ENCODE assay signal across 9 cellular contexts in the genomic region with DNA sequence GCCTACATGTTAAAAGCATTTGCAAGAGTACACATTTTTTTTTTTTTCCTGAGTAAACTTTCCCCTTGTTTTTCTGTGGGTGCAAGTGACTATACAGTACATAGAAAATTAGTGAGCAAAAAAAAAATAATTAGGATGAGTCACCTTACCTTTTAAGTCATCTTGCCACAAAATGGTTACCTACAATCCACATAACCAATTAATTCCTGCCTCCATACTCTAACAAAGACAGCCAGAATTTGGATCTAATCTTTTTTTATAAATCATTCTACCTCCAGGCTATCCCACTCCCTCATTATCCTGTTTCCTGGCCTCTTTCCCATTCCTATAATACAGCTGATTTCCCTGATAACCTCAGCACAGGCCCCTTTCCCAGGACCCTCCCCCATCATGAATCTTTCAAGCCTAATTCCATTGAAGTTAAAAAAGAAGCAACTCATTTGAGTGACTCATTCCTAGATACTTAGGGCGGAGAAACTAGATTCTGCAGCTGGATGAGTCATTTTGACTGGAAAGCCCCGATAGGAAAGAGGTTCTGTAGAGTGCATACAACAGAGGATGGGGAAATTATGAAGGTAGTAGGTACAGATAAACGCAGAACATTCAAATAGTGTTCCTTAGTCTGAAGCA.
DNase-seq lines count a peak whose midpoint lies in the region; ATAC-seq and TF ChIP-seq lines count a peak whose summit lies in the region.
"Had no signal": no experiment of that assay in that cellular context is flagged by ENCODE, and none has a peak within 500 bp of the region (broad histone marks: within the 10 kb centered on the region; RNA-seq: fewer than 3 reads in every experiment).

No MANE protein-coding gene starts in this region.

- H3K4me1 ChIP-seq in HUES48 (ENCODE audit: control insufficient read depth, insufficient read depth, low read length), result peaks cover 26% of the 10 kb centered on the region
- H3K4me1 ChIP-seq: BLaER1 had no signal

- no peak overlapping the region for H3K9ac ChIP-seq in HUES48 (ENCODE audit: low read depth, low read length)
- H3K9ac ChIP-seq: BLaER1 had no signal

- H3K27ac Mint-ChIP-seq in activated naive CD8-positive, alpha-beta T cell, result peak overlapping the region; percentile 98

- H3K4me3 ChIP-seq in HUES48 (ENCODE audit: low read depth, low read length) (no peak overlapping the region), kidney epithelial cell (ENCODE audit: low read depth, low read length) (no peak overlapping the region)
- H3K4me3 ChIP-seq: BLaER1 had no signal

- peaks cover 16% of the 10 kb centered on the region for H3K9me3 ChIP-seq in HUES48 (ENCODE audit: control insufficient read depth, insufficient read depth, low read length)

- H3K27me3 ChIP-seq in HUES48 (ENCODE audit: control insufficient read depth, insufficient read depth, low read length) (no peaks in the 10 kb centered on the region), kidney epithelial cell (ENCODE audit: control insufficient read depth, insufficient read depth, low read length) (no peaks in the 10 kb centered on the region)
- H3K27me3 ChIP-seq: BLaER1 had no signal

- peaks cover 3% of the 10 kb centered on the region for H3K9me3 Mint-ChIP-seq in activated naive CD8-positive, alpha-beta T cell (ENCODE audit: low read depth)

- peak overlapping the region; percentile 86 for H3K27ac ChIP-seq in HUES48 (ENCODE audit: low read depth, low read length)
- H3K27ac ChIP-seq: BLaER1 had no signal

- H3K36me3 ChIP-seq in HUES48 (ENCODE audit: control insufficient read depth, insufficient read depth, low read length), result peaks cover 35% of the 10 kb centered on the region
- H3K36me3 ChIP-seq in kidney epithelial cell (ENCODE audit: control insufficient read depth, insufficient read depth, low read length), result no peaks in the 10 kb centered on the region

- H3K4me3 Mint-ChIP-seq in activated naive CD8-positive, alpha-beta T cell, result peak overlapping the region; percentile 51

- no peak for TF ChIP-seq CTCF in kidney epithelial cell (IDR thresholded peaks at IDR 0.05; ENCODE audit: insufficient read depth, low read length, poor library complexity, severe bottlenecking)

- H3K4me1 Mint-ChIP-seq in activated naive CD8-positive, alpha-beta T cell (ENCODE audit: low read depth), result peaks cover 43% of the 10 kb centered on the region

- DNase-seq in NCI-H1105 treated with DMSO at 0.1 percent for 48 hours (lab: John Stamatoyannopoulos, UW) (peak; percentile 1), NCI-H1105 (lab: John Stamatoyannopoulos, UW) (no peak), kidney epithelial cell (ENCODE audit: low read depth) (peak; percentile 97), activated gamma-delta T cell treated with Interleukin-2 at 50 U/mL for 16 hours (no peak), NCI-H2029 (lab: John Stamatoyannopoulos, UW) (no peak)

- H3K36me3 Mint-ChIP-seq in activated naive CD8-positive, alpha-beta T cell, result peaks cover 36% of the 10 kb centered on the region

- peak; percentile 71 for ATAC-seq in GM21786 (IDR thresholded peaks at IDR 0.05; ENCODE audit: unreplicated experiment)

- H3K27me3 Mint-ChIP-seq in activated naive CD8-positive, alpha-beta T cell, result no peaks in the 10 kb centered on the region

Comparison
In these comparisons a context has a peak if more than half of its experiments do, and no peak if none do; other contexts are left out.
1. DNase-seq: peak in NCI-H1105 treated with DMSO at 0.1 percent for 48 hours (single experiment) and kidney epithelial cell (single experiment); none in NCI-H1105 (single experiment), activated gamma-delta T cell treated with Interleukin-2 at 50 U/mL for 16 hours (single experiment) and NCI-H2029 (single experiment).